In the genomic region with DNA sequence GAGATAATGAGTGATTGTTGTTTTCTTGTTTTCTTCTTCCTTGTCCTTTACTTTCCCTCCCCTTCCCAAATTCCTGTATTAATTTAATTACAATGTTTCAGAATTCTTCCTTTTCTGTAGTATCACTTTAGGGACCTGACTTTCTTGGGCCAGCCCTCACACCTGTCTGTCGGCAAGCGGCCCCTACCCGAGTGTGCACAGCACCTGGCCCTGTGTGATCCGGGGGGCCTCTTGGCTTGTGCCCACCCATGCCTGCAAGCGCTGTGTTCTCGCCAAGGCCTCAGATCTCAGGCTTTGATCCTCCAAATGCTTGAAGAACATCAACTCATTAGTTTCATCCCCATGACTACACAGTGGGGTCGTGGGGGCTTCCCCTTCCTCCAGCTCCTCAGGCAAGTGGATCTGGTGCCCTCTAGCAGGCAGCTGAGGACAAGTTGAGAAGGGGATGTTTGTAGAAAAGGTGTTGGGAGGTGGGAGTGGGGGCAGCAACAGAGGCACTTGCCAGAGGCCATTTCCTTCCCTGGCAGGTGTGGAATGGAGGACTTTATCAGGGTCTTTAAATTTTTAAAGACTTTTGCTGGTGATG, we compare ENCODE assay signal across 1 cellular context.
A peak's percentile ranks its signal among the peaks of the same experiment; 100 is the strongest.
TF ChIP-seq lines count a peak whose summit lies in the region.

No MANE protein-coding gene starts in this region.

TF ChIP-seq in GM23338, 12 proteins besides CTCF, POLR2A, EP300 and RAD21 (continued from another document):
- TF ChIP-seq ZNF462 (CRISPR knock-in tag; IDR thresholded peaks at IDR 0.05) (peak; percentile 74; the same call in 1 of the 2 replicates), EZH2phosphoT487 (IDR thresholded peaks at IDR 0.05; ENCODE audit: unreplicated experiment) (no peak)
TF ChIP-seq in GM23338: peak in this region for 1.
